ENCODE assay signal across 8 cellular contexts in genomic region chr19:342801-343421, GRCh38. TPM values are rescaled to one million over a fixed set of nuclear protein-coding genes. Genes with fewer than 3 reads are reported as not detected.
DNase-seq lines count a peak whose midpoint lies in the region; ATAC-seq, FAIRE-seq and TF ChIP-seq lines count a peak whose summit lies in the region.

No MANE protein-coding gene starts in this region.

- H3K27me3 ChIP-seq in vagina, result no peaks in the 10 kb centered on the region

- TF ChIP-seq CTCF in mesothelial cell of epicardium (IDR thresholded peaks at IDR 0.05; ENCODE audit: unreplicated experiment) (no peak), vagina (IDR thresholded peaks at IDR 0.05) (no peak)

- H3K4me1 Mint-ChIP-seq in effector memory CD8-positive, alpha-beta T cell (ENCODE audit: low read depth in 2 of 2), result peaks cover 47 to 48% of the 10 kb centered on the region in 2 donors
- peaks cover 39% of the 10 kb centered on the region for H3K4me1 Mint-ChIP-seq in mesothelial cell of epicardium

- intact Hi-C loops in vagina (cut with DNase I), result no loop called here

- no peaks in the 10 kb centered on the region for H3K9me3 ChIP-seq in vagina

- H3K9me3 Mint-ChIP-seq in effector memory CD8-positive, alpha-beta T cell, result no peaks in the 10 kb centered on the region
- peaks cover 26% of the 10 kb centered on the region for H3K9me3 Mint-ChIP-seq in mesothelial cell of epicardium

- no peak for ATAC-seq in effector memory CD8-positive, alpha-beta T cell (replicated peaks)
- ATAC-seq in HG03097 (IDR thresholded peaks at IDR 0.05; ENCODE audit: low FRiP score, unreplicated experiment), result no peak

- peaks cover 0 to 10% of the 10 kb centered on the region in 2 donors for H3K27me3 Mint-ChIP-seq in effector memory CD8-positive, alpha-beta T cell
- H3K27me3 Mint-ChIP-seq in mesothelial cell of epicardium (ENCODE audit: low read depth), result no peaks in the 10 kb centered on the region

- DNase-seq in GM12892 (ENCODE audit: insufficient read length), result no peak
- DNase-seq in RPMI7951 (ENCODE audit: low read depth), result peak; percentile 94
- no peak for DNase-seq in effector memory CD8-positive, alpha-beta T cell
- no peak for DNase-seq in mesothelial cell of epicardium (ENCODE audit: low spot score in 2 of 2, unreplicated experiment in 2 of 2)
- peak in 1 of 2 donors; percentile 83 for DNase-seq in vagina (ENCODE audit: extremely low spot score in 2 of 2)
- DNase-seq in NCI-H187 treated with DMSO at 0.1 percent for 48 hours (lab: John Stamatoyannopoulos, UW), result no peak
- no peak for DNase-seq in HTR-8/SVneo (ENCODE audit: insufficient read length, low spot score)

- peak overlapping the region; percentile 63 to 84 for H3K4me3 Mint-ChIP-seq in effector memory CD8-positive, alpha-beta T cell
- peak overlapping the region; percentile 71 for H3K4me3 Mint-ChIP-seq in mesothelial cell of epicardium

- peak overlapping the region; percentile 85 for H3K27ac ChIP-seq in vagina

- peak overlapping the region; percentile 85 to 90 for H3K4me3 ChIP-seq in vagina

- H3K4me1 ChIP-seq in vagina, result peaks cover 44% of the 10 kb centered on the region

- TF ChIP-seq POLR2A in GM12892 (IDR thresholded peaks at IDR 0.05; ENCODE audit: low read depth, low read length), result no peak
- TF ChIP-seq POLR2A in vagina (IDR thresholded peaks at IDR 0.05), result no peak

- peak; percentile 42 for FAIRE-seq in GM12892 (lab: Jason Lieb, UNC)
- no peak for FAIRE-seq in HTR-8/SVneo (lab: Jason Lieb, UNC)

- H3K36me3 ChIP-seq in vagina, result no peaks in the 10 kb centered on the region

- peaks cover 18% of the 10 kb centered on the region for H3K36me3 Mint-ChIP-seq in effector memory CD8-positive, alpha-beta T cell (ENCODE audit: insufficient read depth)
- H3K36me3 Mint-ChIP-seq in mesothelial cell of epicardium, result peaks cover 24% of the 10 kb centered on the region

- peak overlapping the region; percentile 14 to 58 for H3K27ac Mint-ChIP-seq in effector memory CD8-positive, alpha-beta T cell
- H3K27ac Mint-ChIP-seq in mesothelial cell of epicardium, result peak overlapping the region; percentile 74

RNA-seq across cellular contexts. Expression of gene MIER2, which starts 1.7 kb away (rescaled TPM):
- 9.4 TPM for polyA plus RNA-seq in GM12892 (2012; ENCODE audit: missing spikeins)
- 5.9 and 10.0 TPM in 2 replicates for total RNA-seq in RPMI7951 (2014; rRNA removed; shearing (Covaris generic))
- total RNA-seq in mesothelial cell of epicardium (47.1 to 50.5 TPM (median 47.6 TPM) in 3 replicates), vagina (30.7 TPM)

RNA-seq across cellular contexts. Expression of gene PLPP2, which starts 51.7 kb away (rescaled TPM):
- 2.1 TPM for polyA plus RNA-seq in GM12892 (2012; ENCODE audit: missing spikeins)
- 0.48 and 3.2 TPM in 2 replicates for total RNA-seq in RPMI7951 (2014; rRNA removed; shearing (Covaris generic))
- total RNA-seq in mesothelial cell of epicardium (8.0 to 8.8 TPM (median 8.4 TPM) in 3 replicates), vagina (49.4 TPM)
